17 cellular contexts compared by ENCODE assay signal in the genomic region with DNA sequence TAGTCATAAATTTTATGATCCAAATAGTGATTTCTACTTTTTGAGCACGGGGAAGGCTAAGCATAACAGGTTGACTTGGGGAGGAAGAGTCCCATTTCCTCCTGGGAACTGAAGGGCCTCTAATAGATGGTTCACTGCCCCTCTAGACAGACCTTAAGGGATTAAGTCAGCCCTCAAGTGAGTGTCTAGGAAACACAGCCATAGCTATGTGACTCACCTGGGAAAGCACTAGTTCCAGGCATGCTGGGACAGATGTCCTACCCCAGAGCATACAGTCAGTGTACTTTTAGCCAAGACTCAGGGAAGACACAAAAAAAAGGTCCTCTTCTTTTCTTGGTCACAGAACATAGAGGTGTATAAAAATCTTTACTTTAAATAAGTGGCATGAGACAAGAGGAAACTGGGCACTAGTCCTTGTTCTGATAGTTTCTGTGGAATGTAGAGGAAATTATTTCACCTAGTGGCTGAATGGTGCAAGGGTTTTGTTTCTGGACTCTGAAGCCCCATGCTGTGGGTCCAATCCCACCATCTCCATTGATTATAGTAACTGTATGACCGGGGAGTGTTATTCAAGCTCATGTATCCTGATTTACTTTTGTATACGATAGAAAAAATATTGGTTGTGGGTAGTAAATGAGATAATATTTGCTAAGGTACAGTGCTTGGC.
A peak's percentile ranks its signal among the peaks of the same experiment; 100 is the strongest.
DNase-seq lines count a peak whose midpoint lies in the region; ATAC-seq, FAIRE-seq and TF ChIP-seq lines count a peak whose summit lies in the region.
"Had no signal": no experiment of that assay in that cellular context is flagged by ENCODE, and none has a peak within 500 bp of the region (broad histone marks: within the 10 kb centered on the region; RNA-seq: fewer than 3 reads in every experiment).

No MANE protein-coding gene starts in this region.

- TF ChIP-seq RAD21 in HepG2 (CRISPR knock-in tag; IDR thresholded peaks at IDR 0.05) = no peak

- in situ Hi-C loops in HepG2 (cut with HindIII; ENCODE audit: extremely low pct_ligation_motif_present, low pct_unique_long_range_greater_than_20kb) = no loop called here

- H3K27ac ChIP-seq in HepG2 (ENCODE audit: extremely low read length, insufficient read depth, low read length) (no peak overlapping the region), right lobe of liver (no peak overlapping the region), RWPE1 (no peak overlapping the region), esophagus squamous epithelium (peak overlapping the region; percentile 21 to 74 (median 68))
- H3K27ac ChIP-seq: colonic mucosa had no signal

- peak; percentile 62 for ATAC-seq in HepG2
- ATAC-seq in right lobe of liver = no peak
- ATAC-seq in HG02840 (IDR thresholded peaks at IDR 0.05; ENCODE audit: low FRiP score, unreplicated experiment) = no peak
- ATAC-seq in HG03108 (IDR thresholded peaks at IDR 0.05; ENCODE audit: unreplicated experiment) = no peak
- ATAC-seq: T-cell had no signal

- no peak for TF ChIP-seq EP300 in HepG2 (IDR thresholded peaks at IDR 0.05; ENCODE audit: low read depth in 2 of 2, low read length in 2 of 2)
- TF ChIP-seq EP300 in HepG2 (CRISPR knock-in tag; IDR thresholded peaks at IDR 0.05; ENCODE audit: borderline replicate concordance) = no peak

- H3K9ac ChIP-seq in HepG2 (ENCODE audit: insufficient read depth, low read depth, low read length) = no peak overlapping the region

- peaks cover 0 to 7% of the 10 kb centered on the region in 2 experiments; a peak in 2 of 5 replicates for H3K27me3 ChIP-seq in HepG2 (ENCODE audit: control insufficient read depth in 1 of 2, insufficient read depth in 2 of 2, low read length in 2 of 2)
- no peaks in the 10 kb centered on the region for H3K27me3 ChIP-seq in right lobe of liver
- no peaks in the 10 kb centered on the region for H3K27me3 ChIP-seq in esophagus squamous epithelium
- H3K27me3 ChIP-seq: colonic mucosa had no signal

- intact Hi-C loops in HepG2 (cut with micrococcal nuclease; ENCODE audit: unreplicated experiment) = no loop called here
- intact Hi-C loops in right lobe of liver (cut with DNase I) = no loop called here
- intact Hi-C loops in esophagus squamous epithelium (cut with DNase I) = no loop called here

- TF ChIP-seq POLR2A in HepG2 (IDR thresholded peaks at IDR 0.05; ENCODE audit: insufficient read depth in 1 of 2, low read depth in 2 of 2, low read length in 2 of 2) = no peak
- no peak for TF ChIP-seq POLR2A in right lobe of liver (IDR thresholded peaks at IDR 0.05)
- no peak for TF ChIP-seq POLR2A in esophagus squamous epithelium (IDR thresholded peaks at IDR 0.05)

- no peaks in the 10 kb centered on the region for H3K36me3 ChIP-seq in HepG2 (replicated peaks in 1 of 2; ENCODE audit: control insufficient read depth in 1 of 2, insufficient read depth in 2 of 2, low read length in 2 of 2)
- H3K36me3 ChIP-seq in right lobe of liver = no peaks in the 10 kb centered on the region
- no peaks in the 10 kb centered on the region for H3K36me3 ChIP-seq in esophagus squamous epithelium
- H3K36me3 ChIP-seq: colonic mucosa had no signal

- H3K4me1 ChIP-seq in HepG2 (ENCODE audit: insufficient read depth, low read length) = peaks cover 8% of the 10 kb centered on the region; the same call in 1 of the 2 replicates
- H3K4me1 ChIP-seq in right lobe of liver = peaks cover 0 to 4% (median 0%) of the 10 kb centered on the region in 4 donors
- peaks cover 0 to 31% (median 0%) of the 10 kb centered on the region in 3 donors for H3K4me1 ChIP-seq in esophagus squamous epithelium
- H3K4me1 ChIP-seq: colonic mucosa had no signal

- H3K4me2 ChIP-seq in HepG2 (ENCODE audit: low read depth, low read length) = no peak overlapping the region

- H3K4me3 ChIP-seq in HepG2 (replicated peaks in 1 of 3; ENCODE audit: insufficient read depth in 1 of 3, low read depth in 2 of 3, low read length in 3 of 3) (no peak overlapping the region), right lobe of liver (no peak overlapping the region), esophagus squamous epithelium (no peak overlapping the region)
- H3K4me3 ChIP-seq: colonic mucosa had no signal

- H4K20me1 ChIP-seq in HepG2 (ENCODE audit: insufficient read depth, low read length) = no peaks in the 10 kb centered on the region

- POLR2A ChIA-PET in HepG2 (lab: Yijun Ruan, JAX) = no interaction called here
- POLR2A ChIA-PET in RWPE1 (lab: Yijun Ruan, JAX; ENCODE audit: low non-redundant PET) = no interaction called here

- 25% methylated on average over 3 of the region's 3 CpGs for WGBS in HepG2 (ENCODE audit: low lambda C conversion rate)
- 60% methylated on average over 3 of the region's 3 CpGs for WGBS in right lobe of liver (ENCODE audit: insufficient coverage, low coverage, low lambda C conversion rate, missing lambda C conversion rate)
- WGBS in esophagus squamous epithelium, 2 donors = 42 to 53% methylated on average over 3 of the region's 3 CpGs

- DNase-seq in HepG2 (ENCODE audit: low spot score) = no peak
- DNase-seq in right lobe of liver = no peak
- DNase-seq in RWPE1 (ENCODE audit: low spot score) = peak; percentile 86
- DNase-seq in esophagus squamous epithelium (lab: John Stamatoyannopoulos, UW) = no peak
- DNase-seq in activated naive CD4-positive, alpha-beta T cell treated with anti-CD3 and anti-CD28 coated beads, Interleukin-2, amount 50 U/mL, for 16 hours = no peak
- DNase-seq in 8988T = no peak
- DNase-seq: activated naive CD8-positive, alpha-beta T cell treated with anti-CD3 and anti-CD28 coated beads for 36 hours; colonic mucosa; COR-L47; MV-4-11; NCI-H2171; substantia nigra; T-cell had no signal

- H2AFZ ChIP-seq in HepG2 (ENCODE audit: low read length) = no peak overlapping the region

- BruUV-seq in HepG2 (replicated peaks; lab: Mats Ljungman, UMichigan) = no TSS peak

- no peaks in the 10 kb centered on the region for H3K9me3 ChIP-seq in HepG2 (ENCODE audit: low read length)
- H3K9me3 ChIP-seq in right lobe of liver = no peaks in the 10 kb centered on the region
- H3K9me3 ChIP-seq in esophagus squamous epithelium = no peaks in the 10 kb centered on the region
- H3K9me3 ChIP-seq: colonic mucosa had no signal

- no peaks in the 10 kb centered on the region for H3K79me2 ChIP-seq in HepG2 (ENCODE audit: insufficient read depth, low read length)

- no peak for TF ChIP-seq CTCF in HepG2 (CRISPR knock-in tag; IDR thresholded peaks at IDR 0.05)
- TF ChIP-seq CTCF in right lobe of liver (IDR thresholded peaks at IDR 0.05) = no peak
- TF ChIP-seq CTCF in RWPE1 (conservative IDR thresholded peaks at IDR 0.05; ENCODE audit: low read depth) = peak; percentile 19; the same call in 1 of the 2 replicates
- peak in 3 of 6 experiments; percentile 12 to 50 (median 23) for TF ChIP-seq CTCF in esophagus squamous epithelium (IDR thresholded peaks at IDR 0.05)

- no peak for FAIRE-seq in HepG2 (lab: Jason Lieb, UNC)
- FAIRE-seq: A204.1, H54 had no signal

- CTCF ChIA-PET in HepG2 (lab: Yijun Ruan, JAX; ENCODE audit: low intra/inter-chr PET ratio, low total read pairs) (no interaction called here), RWPE1 (lab: Yijun Ruan, JAX) (interaction anchor here (0.5 to 0.7 kb wide), 3 partner anchors 86 to 979 kb away, joined by 3 read pairs; no protein-coding TSS in a partner anchor)

TF ChIP-seq in HepG2, 621 proteins besides CTCF, POLR2A, EP300 and RAD21 (continues in another document):
- TF ChIP-seq ZNF510 (CRISPR knock-in tag; IDR thresholded peaks at IDR 0.05; ENCODE audit: low read depth) (no peak), HHEX (CRISPR knock-in tag; IDR thresholded peaks at IDR 0.05) (no peak), SIN3B (IDR thresholded peaks at IDR 0.05; ENCODE audit: low read length) (no peak), THYN1 (CRISPR knock-in tag; IDR thresholded peaks at IDR 0.05; ENCODE audit: borderline replicate concordance, low read depth) (no peak), KLF13 (CRISPR knock-in tag; IDR thresholded peaks at IDR 0.05) (no peak), MED13 (CRISPR knock-in tag; IDR thresholded peaks at IDR 0.05) (no peak), XBP1 (CRISPR knock-in tag; IDR thresholded peaks at IDR 0.05) (no peak), HDAC2 (CRISPR knock-in tag; IDR thresholded peaks at IDR 0.05) (no peak)
- TF ChIP-seq, protein P1, sequence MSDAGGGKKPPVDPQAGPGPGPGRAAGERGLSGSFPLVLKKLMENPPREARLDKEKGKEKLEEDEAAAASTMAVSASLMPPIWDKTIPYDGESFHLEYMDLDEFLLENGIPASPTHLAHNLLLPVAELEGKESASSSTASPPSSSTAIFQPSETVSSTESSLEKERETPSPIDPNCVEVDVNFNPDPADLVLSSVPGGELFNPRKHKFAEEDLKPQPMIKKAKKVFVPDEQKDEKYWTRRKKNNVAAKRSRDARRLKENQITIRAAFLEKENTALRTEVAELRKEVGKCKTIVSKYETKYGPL (CRISPR knock-in tag; IDR thresholded peaks at IDR 0.05) = no peak
- TF ChIP-seq, protein P2, sequence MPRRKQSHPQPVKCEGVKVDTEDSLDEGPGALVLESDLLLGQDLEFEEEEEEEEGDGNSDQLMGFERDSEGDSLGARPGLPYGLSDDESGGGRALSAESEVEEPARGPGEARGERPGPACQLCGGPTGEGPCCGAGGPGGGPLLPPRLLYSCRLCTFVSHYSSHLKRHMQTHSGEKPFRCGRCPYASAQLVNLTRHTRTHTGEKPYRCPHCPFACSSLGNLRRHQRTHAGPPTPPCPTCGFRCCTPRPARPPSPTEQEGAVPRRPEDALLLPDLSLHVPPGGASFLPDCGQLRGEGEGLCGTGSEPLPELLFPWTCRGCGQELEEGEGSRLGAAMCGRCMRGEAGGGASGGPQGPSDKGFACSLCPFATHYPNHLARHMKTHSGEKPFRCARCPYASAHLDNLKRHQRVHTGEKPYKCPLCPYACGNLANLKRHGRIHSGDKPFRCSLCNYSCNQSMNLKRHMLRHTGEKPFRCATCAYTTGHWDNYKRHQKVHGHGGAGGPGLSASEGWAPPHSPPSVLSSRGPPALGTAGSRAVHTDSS (CRISPR knock-in tag; conservative IDR thresholded peaks at IDR 0.05) = no peak
- TF ChIP-seq, protein P3, sequence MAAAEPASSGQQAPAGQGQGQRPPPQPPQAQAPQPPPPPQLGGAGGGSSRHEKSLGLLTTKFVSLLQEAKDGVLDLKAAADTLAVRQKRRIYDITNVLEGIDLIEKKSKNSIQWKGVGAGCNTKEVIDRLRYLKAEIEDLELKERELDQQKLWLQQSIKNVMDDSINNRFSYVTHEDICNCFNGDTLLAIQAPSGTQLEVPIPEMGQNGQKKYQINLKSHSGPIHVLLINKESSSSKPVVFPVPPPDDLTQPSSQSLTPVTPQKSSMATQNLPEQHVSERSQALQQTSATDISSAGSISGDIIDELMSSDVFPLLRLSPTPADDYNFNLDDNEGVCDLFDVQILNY (CRISPR knock-in tag; conservative IDR thresholded peaks at IDR 0.05) = no peak
- TF ChIP-seq, protein P4, sequence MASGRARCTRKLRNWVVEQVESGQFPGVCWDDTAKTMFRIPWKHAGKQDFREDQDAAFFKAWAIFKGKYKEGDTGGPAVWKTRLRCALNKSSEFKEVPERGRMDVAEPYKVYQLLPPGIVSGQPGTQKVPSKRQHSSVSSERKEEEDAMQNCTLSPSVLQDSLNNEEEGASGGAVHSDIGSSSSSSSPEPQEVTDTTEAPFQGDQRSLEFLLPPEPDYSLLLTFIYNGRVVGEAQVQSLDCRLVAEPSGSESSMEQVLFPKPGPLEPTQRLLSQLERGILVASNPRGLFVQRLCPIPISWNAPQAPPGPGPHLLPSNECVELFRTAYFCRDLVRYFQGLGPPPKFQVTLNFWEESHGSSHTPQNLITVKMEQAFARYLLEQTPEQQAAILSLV (CRISPR knock-in tag; IDR thresholded peaks at IDR 0.05; ENCODE audit: borderline replicate concordance) = no peak

Comparison
In these comparisons a context has a peak if more than half of its experiments do, and no peak if none do; other contexts are left out.
1. H3K27ac ChIP-seq: peak in esophagus squamous epithelium (4 of 4); none in HepG2 (single experiment), right lobe of liver (0 of 3) and RWPE1 (single experiment).